In genomic region chr11:18495703-18496102, GRCh38 we compare ENCODE assay signal across 1 cellular context.
TF ChIP-seq lines count a peak whose summit lies in the region.

No MANE protein-coding gene starts in this region.

TF ChIP-seq in GM23338, 12 proteins besides CTCF, POLR2A, EP300 and RAD21 (continued from another document):
- TF ChIP-seq NANOG (IDR thresholded peaks at IDR 0.05; ENCODE audit: borderline replicate concordance) = no peak
